1 cellular context compared by ENCODE assay signal in the genomic region with DNA sequence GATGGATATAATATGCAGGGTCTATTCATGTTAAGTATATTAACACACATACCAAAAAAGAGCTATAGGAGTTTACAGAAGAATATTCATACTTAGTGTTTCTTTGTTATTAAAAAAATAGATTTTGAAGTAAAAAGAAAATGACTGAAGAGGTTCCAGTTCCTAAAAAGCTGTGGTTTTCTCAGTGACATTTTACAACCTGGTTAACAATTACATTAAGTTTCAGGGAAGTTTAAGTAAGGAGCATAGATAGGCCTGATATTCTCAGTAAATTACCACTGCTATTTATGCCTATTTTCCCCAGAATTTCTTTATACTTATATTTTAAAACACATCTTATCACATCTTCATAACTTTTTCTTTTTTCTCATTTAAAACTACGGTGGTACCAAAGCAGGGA.
TF ChIP-seq lines count a peak whose summit lies in the region.

No MANE protein-coding gene starts in this region.

TF ChIP-seq in HepG2, 621 proteins besides CTCF, POLR2A, EP300 and RAD21:
- TF ChIP-seq MTA3 (CRISPR knock-in tag; IDR thresholded peaks at IDR 0.05) = no peak
